In genomic region chr5:54002183-54002770, GRCh38 we compare ENCODE assay signal across 29 cellular contexts.
DNase-seq lines count a peak whose midpoint lies in the region; ATAC-seq, FAIRE-seq and TF ChIP-seq lines count a peak whose summit lies in the region.
"Had no signal": no experiment of that assay in that cellular context is flagged by ENCODE, and none has a peak within 500 bp of the region (broad histone marks: within the 10 kb centered on the region; RNA-seq: fewer than 3 reads in every experiment).

No MANE protein-coding gene starts in this region.

- H3K18ac ChIP-seq in H1 (ENCODE audit: extremely low read depth, low read length), result 0 out of 2 replicates have a peak overlapping the region, but pooled peaks have one; percentile 21

- POLR2A ChIA-PET in H1 (lab: Charles Lee; ENCODE audit: partially characterized antibody), result no interaction called here
- POLR2A ChIA-PET in CD4-positive, alpha-beta memory T cell (lab: Charles Lee; ENCODE audit: partially characterized antibody), result no interaction called here

- H2AK5ac ChIP-seq in H1 (ENCODE audit: low read depth, low read length), result no peak overlapping the region

- H2BK120ac ChIP-seq in H1 (replicated peaks; ENCODE audit: low read depth, low read length), result no peak overlapping the region

- CTCF ChIA-PET in H1 (lab: Charles Lee; ENCODE audit: partially characterized antibody), result interaction anchor here (0.6 to 1.2 kb wide), 3 partner anchors 11 to 277 kb away, joined by 3 to 4 read pairs (median 3); no protein-coding TSS in a partner anchor
- CTCF ChIA-PET in CD4-positive, alpha-beta memory T cell (lab: Charles Lee; ENCODE audit: partially characterized antibody), result no interaction called here

- no peaks in the 10 kb centered on the region for H3K23me2 ChIP-seq in H1 (ENCODE audit: low read depth, low read length)

- H3K4me3 Mint-ChIP-seq in CD4-positive, alpha-beta memory T cell, result no peak overlapping the region
- H3K4me3 Mint-ChIP-seq in chondrocyte (ENCODE audit: unreplicated experiment), result no peak overlapping the region
- H3K4me3 Mint-ChIP-seq: activated CD4-positive, alpha-beta T cell treated with anti-CD3 and anti-CD28 coated beads, Interleukin-2, amount 10 ng/mL, durations not matched to agents 24 days and 14 days; IgD-negative memory B cell; T-helper 2 cell treated with Interferon-gamma antibody and Interleukin-4, amounts not matched to agents 5 μg/mL and 100 μg/mL, for 36 hours had no signal

- no peak overlapping the region for H3K4me2 ChIP-seq in H1 (ENCODE audit: insufficient read depth in 1 of 2, low read depth in 2 of 2, low read length in 2 of 2)

- no peak overlapping the region for H3K14ac ChIP-seq in H1 (ENCODE audit: insufficient read length)

- no peak for TF ChIP-seq EP300 in H1 (IDR thresholded peaks at IDR 0.05; ENCODE audit: borderline replicate concordance in 1 of 2, low read depth in 2 of 2, low read length in 2 of 2)

- no peaks in the 10 kb centered on the region for H3K9me3 ChIP-seq in H1 (ENCODE audit: insufficient read depth in 2 of 2, low read depth in 1 of 2, low read length in 1 of 2)
- no peaks in the 10 kb centered on the region for H3K9me3 ChIP-seq in CD4-positive, alpha-beta memory T cell (ENCODE audit: control insufficient read depth in 1 of 2, low read length in 2 of 2)
- H3K9me3 ChIP-seq: heart left ventricle had no signal

- no peak for TF ChIP-seq RAD21 in H1 (IDR thresholded peaks at IDR 0.05 in 1 of 2, conservative IDR thresholded peaks at IDR 0.05 in 1 of 2; ENCODE audit: low read depth in 2 of 2, low read length in 2 of 2)

- no peak overlapping the region for H2BK15ac ChIP-seq in H1 (ENCODE audit: low read length)

- H4K20me1 ChIP-seq in H1 (replicated peaks in 1 of 2; ENCODE audit: control insufficient read depth in 1 of 2, insufficient read depth in 2 of 2, low read length in 2 of 2), result no peaks in the 10 kb centered on the region

- no peaks in the 10 kb centered on the region for H3K27me3 Mint-ChIP-seq in CD4-positive, alpha-beta memory T cell
- no peaks in the 10 kb centered on the region for H3K27me3 Mint-ChIP-seq in chondrocyte (ENCODE audit: low read depth)
- H3K27me3 Mint-ChIP-seq: activated CD4-positive, alpha-beta T cell treated with anti-CD3 and anti-CD28 coated beads, Interleukin-2, amount 10 ng/mL, durations not matched to agents 24 days and 14 days; CD4-positive, CD25-positive, alpha-beta regulatory T cell; IgD-negative memory B cell had no signal

- ATAC-seq in HG03159 (IDR thresholded peaks at IDR 0.05; ENCODE audit: unreplicated experiment) (peak; percentile 58), HG03571 (IDR thresholded peaks at IDR 0.05; ENCODE audit: unreplicated experiment) (no peak)
- ATAC-seq: foreskin keratinocyte, SK-N-SH treated with all-trans-retinoic acid at 6 μM for 48 hours had no signal

- H4K91ac ChIP-seq in H1 (replicated peaks; ENCODE audit: insufficient read length, low read length), result no peak overlapping the region

- H3K27ac ChIP-seq in H1 (ENCODE audit: low read depth, low read length), result no peak overlapping the region
- H3K27ac ChIP-seq in CD4-positive, alpha-beta memory T cell (ENCODE audit: low read depth, low read length), result no peak overlapping the region
- H3K27ac ChIP-seq: foreskin keratinocyte, WERI-Rb-1 had no signal

- H3K36me3 ChIP-seq in H1 (ENCODE audit: control insufficient read depth in 2 of 4, insufficient read depth in 4 of 4, low read length in 3 of 4), result no peaks in the 10 kb centered on the region
- no peaks in the 10 kb centered on the region for H3K36me3 ChIP-seq in CD4-positive, alpha-beta memory T cell (ENCODE audit: insufficient read depth, low read length)
- H3K36me3 ChIP-seq: heart left ventricle, WERI-Rb-1 had no signal

- peak; percentile 71 for DNase-seq in NOMO-1 treated with DMSO at 0.1 percent for 48 hours (lab: John Stamatoyannopoulos, UW; ENCODE audit: unreplicated experiment)
- no peak for DNase-seq in H1 (ENCODE audit: low read depth in 1 of 2, low spot score in 2 of 2)
- peak; percentile 24 for DNase-seq in stromal cell of bone marrow (ENCODE audit: low read depth)
- no peak for DNase-seq in CD4-positive, alpha-beta memory T cell
- DNase-seq in chondrocyte (ENCODE audit: low spot score), result no peak
- DNase-seq: activated CD4-positive, alpha-beta T cell treated with anti-CD3 and anti-CD28 coated beads, Interleukin-2, amount 10 ng/mL, durations not matched to agents 24 days and 14 days; activated gamma-delta T cell; activated T-cell treated with anti-CD3 and anti-CD28 coated beads, Interleukin-2, amount 50 U/mL, for 1 hour; CD4-positive, CD25-positive, alpha-beta regulatory T cell; cerebellar nuclear complex; foreskin keratinocyte; H7; heart left ventricle; left cardiac atrium; mesenchymal stem cell; NCI-H1417 treated with DMSO at 0.1 percent for 48 hours; NCI-H2081; NCI-H2227 treated with DMSO at 0.1 percent for 48 hours; NCI-H69; right cardiac atrium; RPMI8226; stimulated activated CD4-positive, alpha-beta T cell treated with anti-CD3 and anti-CD28 coated beads, Interleukin-2, amount 100 ng/mL, for 24 hours; trophoblast cell; WERI-Rb-1 had no signal

- no peak overlapping the region for H3K9ac ChIP-seq in H1 (replicated peaks in 1 of 4; ENCODE audit: extremely low read depth in 1 of 4, low read depth in 3 of 4, low read length in 3 of 4)

- intact Hi-C loops in CD4-positive, alpha-beta memory T cell (cut with micrococcal nuclease), result no loop called here

- H4K5ac ChIP-seq in H1 (ENCODE audit: insufficient read length, low read depth, low read length), result no peak overlapping the region

- H2AFZ ChIP-seq in H1 (ENCODE audit: low read length), result no peak overlapping the region

- H3K9me3 Mint-ChIP-seq in CD4-positive, alpha-beta memory T cell, result no peaks in the 10 kb centered on the region
- H3K9me3 Mint-ChIP-seq in chondrocyte (ENCODE audit: low read depth), result no peaks in the 10 kb centered on the region
- H3K9me3 Mint-ChIP-seq: activated CD4-positive, alpha-beta T cell treated with anti-CD3 and anti-CD28 coated beads, Interleukin-2, amount 10 ng/mL, durations not matched to agents 24 days and 14 days; IgD-negative memory B cell; T-helper 2 cell treated with Interferon-gamma antibody and Interleukin-4, amounts not matched to agents 5 μg/mL and 100 μg/mL, for 36 hours had no signal

- H3K27ac Mint-ChIP-seq in CD4-positive, alpha-beta memory T cell, result no peak overlapping the region
- H3K27ac Mint-ChIP-seq in chondrocyte (ENCODE audit: unreplicated experiment), result no peak overlapping the region
- H3K27ac Mint-ChIP-seq: activated CD4-positive, alpha-beta T cell treated with anti-CD3 and anti-CD28 coated beads, Interleukin-2, amount 10 ng/mL, durations not matched to agents 24 days and 14 days; CD4-positive, CD25-positive, alpha-beta regulatory T cell; IgD-negative memory B cell; T-helper 2 cell treated with Interferon-gamma antibody and Interleukin-4, amounts not matched to agents 5 μg/mL and 100 μg/mL, for 36 hours had no signal

- H2BK5ac ChIP-seq in H1 (ENCODE audit: low read depth, low read length), result no peak overlapping the region

- no peaks in the 10 kb centered on the region for H3K79me1 ChIP-seq in H1 (ENCODE audit: low read depth, low read length)

- peaks cover 2 to 8% (median 5%) of the 10 kb centered on the region in 4 experiments; a peak in 6 of 7 replicates for H3K4me1 ChIP-seq in H1 (replicated peaks in 1 of 4; ENCODE audit: control insufficient read depth in 3 of 4, insufficient read depth in 4 of 4, low read length in 3 of 4)
- no peaks in the 10 kb centered on the region for H3K4me1 ChIP-seq in CD4-positive, alpha-beta memory T cell (ENCODE audit: insufficient read depth, low read length)
- H3K4me1 ChIP-seq: foreskin keratinocyte had no signal

- H3K23ac ChIP-seq in H1 (ENCODE audit: insufficient read length), result no peak overlapping the region

- no peak for TF ChIP-seq POLR2A in H1 (IDR thresholded peaks at IDR 0.05; ENCODE audit: control extremely low read depth in 1 of 2, low read depth in 2 of 2, low read length in 2 of 2)

- H3K79me2 ChIP-seq in H1 (ENCODE audit: control insufficient read depth in 1 of 2, insufficient read depth in 2 of 2, low read length in 2 of 2), result no peaks in the 10 kb centered on the region

- no peak for FAIRE-seq in H1 (lab: Jason Lieb, UNC)

- no peak overlapping the region for H2BK20ac ChIP-seq in H1 (ENCODE audit: low read length)

- H4K8ac ChIP-seq in H1 (ENCODE audit: extremely low read depth, insufficient read depth, low read length), result no peak overlapping the region

- peaks cover 4 to 24% of the 10 kb centered on the region in 2 donors for H3K36me3 Mint-ChIP-seq in CD4-positive, alpha-beta memory T cell
- no peaks in the 10 kb centered on the region for H3K36me3 Mint-ChIP-seq in chondrocyte (ENCODE audit: low read depth)

- no peaks in the 10 kb centered on the region for H3K27me3 ChIP-seq in H1 (replicated peaks in 1 of 4; ENCODE audit: control insufficient read depth in 3 of 4, extremely low read depth in 1 of 4, insufficient read depth in 3 of 4, low read length in 3 of 4)
- H3K27me3 ChIP-seq in CD4-positive, alpha-beta memory T cell (ENCODE audit: insufficient read depth, low read length), result no peaks in the 10 kb centered on the region
- H3K27me3 ChIP-seq: foreskin keratinocyte, heart left ventricle had no signal

- TF ChIP-seq CTCF in H1 (IDR thresholded peaks at IDR 0.05; ENCODE audit: control extremely low read depth in 1 of 3, insufficient read depth in 1 of 3, low read depth in 1 of 3, low read length in 3 of 3), result no peak
- TF ChIP-seq CTCF in chondrocyte (IDR thresholded peaks at IDR 0.05), result no peak

- H3K4ac ChIP-seq in H1 (replicated peaks; ENCODE audit: insufficient read length, low read depth, low read length), result no peak overlapping the region

- no peak overlapping the region for H3K56ac ChIP-seq in H1 (replicated peaks; ENCODE audit: insufficient read length, low read depth, low read length)

- H3K4me1 Mint-ChIP-seq in CD4-positive, alpha-beta memory T cell, result peaks cover 0 to 5% (median 1%) of the 10 kb centered on the region in 4 donors
- no peaks in the 10 kb centered on the region for H3K4me1 Mint-ChIP-seq in chondrocyte (ENCODE audit: low read depth)
- H3K4me1 Mint-ChIP-seq: activated CD4-positive, alpha-beta T cell treated with anti-CD3 and anti-CD28 coated beads, Interleukin-2, amount 10 ng/mL, durations not matched to agents 24 days and 14 days had no signal

- H3K4me3 ChIP-seq in H1 (ENCODE audit: extremely low read depth in 1 of 4, insufficient read depth in 2 of 4, low read depth in 3 of 4, low read length in 4 of 4), result no peak overlapping the region
- no peak overlapping the region for H3K4me3 ChIP-seq in CD4-positive, alpha-beta memory T cell (ENCODE audit: low read length in 2 of 2)
- H3K4me3 ChIP-seq: heart left ventricle had no signal

- no peak overlapping the region for H2BK12ac ChIP-seq in H1 (ENCODE audit: low read depth, low read length)

- 88% methylated on average over 3 of the region's 3 CpGs; no CpG with 5 or more reads in 1 of the 2 experiments for WGBS in H1 (ENCODE audit: extremely low coverage in 1 of 2, insufficient coverage in 1 of 2, insufficient read length in 1 of 2, insufficient replicate concordance in 2 of 2, low coverage in 1 of 2, low lambda C conversion rate in 2 of 2, missing lambda C conversion rate in 1 of 2), 2 experiments

TF ChIP-seq in H1, 55 proteins besides CTCF, POLR2A, EP300 and RAD21 (continues in another document):
- TF ChIP-seq JUN (IDR thresholded peaks at IDR 0.05; ENCODE audit: low read depth, low read length) (no peak), SIX5 (IDR thresholded peaks at IDR 0.05; ENCODE audit: low read depth, low read length) (no peak)

Comparison
In these comparisons a context has a peak if more than half of its experiments do, and no peak if none do; other contexts are left out.
1. DNase-seq: peak in NOMO-1 treated with DMSO at 0.1 percent for 48 hours (single experiment) and stromal cell of bone marrow (single experiment); none in H1 (0 of 2), CD4-positive, alpha-beta memory T cell (0 of 5) and chondrocyte (single experiment).